Comparison of ENCODE assay signal across 8 cellular contexts in the genomic region with DNA sequence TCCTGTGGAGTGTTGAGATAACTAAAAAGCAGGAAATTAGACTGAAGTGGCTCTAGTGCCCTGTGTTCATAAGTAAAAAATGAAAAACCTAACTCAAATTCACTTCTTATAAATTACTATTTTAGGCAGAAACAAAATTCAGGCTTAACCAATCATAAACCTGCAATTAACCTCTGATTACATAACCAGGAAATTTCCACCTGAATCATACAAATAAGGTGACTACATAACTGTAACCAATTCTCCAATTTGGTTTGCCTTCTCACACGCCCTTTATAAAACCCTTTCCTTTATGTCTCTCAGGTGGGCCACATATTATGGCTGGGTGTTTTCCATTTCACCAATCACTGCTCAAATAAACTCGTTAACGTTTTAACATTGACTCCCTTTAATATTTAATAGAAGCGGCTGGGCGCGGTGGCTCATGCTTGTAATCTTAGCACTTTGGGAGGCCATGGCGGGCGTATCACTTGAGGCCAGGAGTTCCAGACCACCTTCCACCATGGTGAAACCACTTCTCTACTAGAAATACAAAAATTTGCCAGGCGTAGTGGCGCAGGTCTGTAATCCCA. TPM values are rescaled to one million over a fixed set of nuclear protein-coding genes. Genes with fewer than 3 reads are reported as not detected.
DNase-seq lines count a peak whose midpoint lies in the region; ATAC-seq and TF ChIP-seq lines count a peak whose summit lies in the region.

No MANE protein-coding gene starts in this region.

- peak overlapping the region; percentile 79 for H3K9ac ChIP-seq in OCI-LY1 (ENCODE audit: low read length)

- H3K9me3 ChIP-seq in OCI-LY1 (ENCODE audit: low read length): no peaks in the 10 kb centered on the region
- H3K9me3 ChIP-seq in effector memory CD4-positive, alpha-beta T cell (ENCODE audit: control insufficient read depth, low read length): no peaks in the 10 kb centered on the region
- H3K9me3 ChIP-seq in naive thymus-derived CD4-positive, alpha-beta T cell (ENCODE audit: control insufficient read depth in 2 of 3, low read length in 3 of 3): no peaks in the 10 kb centered on the region

- DNase-seq in effector memory CD4-positive, alpha-beta T cell: no peak
- peak in 2 of 9 donors; percentile 15 to 23 for DNase-seq in naive thymus-derived CD4-positive, alpha-beta T cell
- DNase-seq in germinal center (ENCODE audit: low spot score): no peak

- H3K9me2 ChIP-seq in OCI-LY1 (ENCODE audit: low read depth, low read length): no peaks in the 10 kb centered on the region

- H3K4me2 ChIP-seq in OCI-LY1 (ENCODE audit: low read length): peak overlapping the region; percentile 73

- H3K4me1 ChIP-seq in OCI-LY1 (ENCODE audit: insufficient read depth, low read length, severe bottlenecking): peaks cover 10% of the 10 kb centered on the region
- H3K4me1 ChIP-seq in effector memory CD4-positive, alpha-beta T cell (ENCODE audit: control insufficient read depth, insufficient read depth, low read length, poor library complexity, severe bottlenecking): no peaks in the 10 kb centered on the region
- H3K4me1 ChIP-seq in naive thymus-derived CD4-positive, alpha-beta T cell (ENCODE audit: control insufficient read depth in 2 of 2, insufficient read depth in 2 of 2, low read length in 2 of 2): peaks cover 0 to 7% of the 10 kb centered on the region in 2 donors

- intact Hi-C loops in naive thymus-derived CD4-positive, alpha-beta T cell (cut with micrococcal nuclease): loop anchor here (5.0 to 10.0 kb wide), 4 partner anchors 414 to 1768 kb away; partner anchors contain the start of genes ZNF675 (in 2 of the 2), ZNF429 (in 1 of the 2) and ZNF726 (in 1 of the 2)

- peaks cover 38% of the 10 kb centered on the region for H3K36me3 ChIP-seq in OCI-LY1 (ENCODE audit: insufficient read depth, low read length)
- peaks cover 7% of the 10 kb centered on the region for H3K36me3 ChIP-seq in effector memory CD4-positive, alpha-beta T cell (ENCODE audit: control insufficient read depth, insufficient read depth, low read length)
- H3K36me3 ChIP-seq in naive thymus-derived CD4-positive, alpha-beta T cell (ENCODE audit: control insufficient read depth in 2 of 3, insufficient read depth in 3 of 3, low read length in 3 of 3): peaks cover 0 to 17% (median 0%) of the 10 kb centered on the region in 3 experiments

- H3K79me2 ChIP-seq in OCI-LY1 (ENCODE audit: insufficient read depth, low read length): peaks cover 7% of the 10 kb centered on the region; the same call in 1 of the 2 replicates

- H3F3A ChIP-seq in OCI-LY1 (ENCODE audit: insufficient read depth, low read length): no peaks in the 10 kb centered on the region

- POLR2A ChIA-PET in naive thymus-derived CD4-positive, alpha-beta T cell (lab: Charles Lee): interaction anchor here (0.6 to 3.6 kb wide), 16 partner anchors 10 to 1768 kb away, joined by 3 to 40 read pairs (median 3); partner anchors contain the start of genes ZNF257, ZNF429, ZNF43 and ZNF675

- ATAC-seq in GM19395 (IDR thresholded peaks at IDR 0.05; ENCODE audit: unreplicated experiment) (peak; percentile 4), HG02798 (IDR thresholded peaks at IDR 0.05; ENCODE audit: poor library complexity, unreplicated experiment) (no peak), GM19035 (IDR thresholded peaks at IDR 0.05; ENCODE audit: unreplicated experiment) (no peak), GM19324 (IDR thresholded peaks at IDR 0.05; ENCODE audit: low FRiP score, unreplicated experiment) (no peak)
- ATAC-seq in naive thymus-derived CD4-positive, alpha-beta T cell: no peak

- H4K20me1 ChIP-seq in OCI-LY1 (ENCODE audit: insufficient read depth, low read length): no peaks in the 10 kb centered on the region

- no peaks in the 10 kb centered on the region for H3K27me3 ChIP-seq in OCI-LY1 (ENCODE audit: insufficient read depth, low read length)
- H3K27me3 ChIP-seq in effector memory CD4-positive, alpha-beta T cell (replicated peaks; ENCODE audit: control insufficient read depth, insufficient read depth, low read length, poor library complexity, severe bottlenecking): no peaks in the 10 kb centered on the region
- H3K27me3 ChIP-seq in naive thymus-derived CD4-positive, alpha-beta T cell (ENCODE audit: control insufficient read depth in 2 of 2, insufficient read depth in 2 of 2, low read length in 2 of 2): no peaks in the 10 kb centered on the region

- H3K36me3 Mint-ChIP-seq in naive thymus-derived CD4-positive, alpha-beta T cell: peaks cover 3 to 39% (median 19%) of the 10 kb centered on the region in 5 donors

- peak overlapping the region; percentile 80 to 97 (median 95) for H3K27ac Mint-ChIP-seq in naive thymus-derived CD4-positive, alpha-beta T cell

- CTCF ChIA-PET in naive thymus-derived CD4-positive, alpha-beta T cell (lab: Charles Lee): interaction anchor here (1.4 to 1.7 kb wide), 3 partner anchors 10 to 121 kb away, joined by 4 to 8 read pairs (median 5); partner anchors contain the start of gene ZNF724

- no peak overlapping the region for H2AFZ ChIP-seq in OCI-LY1 (ENCODE audit: low read length)

- peak overlapping the region; percentile 90 for H3K4me3 ChIP-seq in OCI-LY1 (ENCODE audit: low read depth, low read length, poor library complexity, severe bottlenecking)
- peak overlapping the region; percentile 99 for H3K4me3 ChIP-seq in effector memory CD4-positive, alpha-beta T cell (ENCODE audit: insufficient read depth, low read depth, low read length, poor library complexity, severe bottlenecking)
- peak overlapping the region; percentile 94 for H3K4me3 ChIP-seq in naive thymus-derived CD4-positive, alpha-beta T cell (ENCODE audit: low read length)

- peak overlapping the region; percentile 94 to 99 (median 98) for H3K4me3 Mint-ChIP-seq in naive thymus-derived CD4-positive, alpha-beta T cell

- H3K9me3 Mint-ChIP-seq in naive thymus-derived CD4-positive, alpha-beta T cell: peaks cover 0 to 7% (median 0%) of the 10 kb centered on the region in 11 donors

- no peaks in the 10 kb centered on the region for H3K27me3 Mint-ChIP-seq in naive thymus-derived CD4-positive, alpha-beta T cell

- H3K27ac ChIP-seq in OCI-LY1 (ENCODE audit: low read depth, low read length, poor library complexity, severe bottlenecking): peak overlapping the region; percentile 49
- peak overlapping the region; percentile 90 for H3K27ac ChIP-seq in effector memory CD4-positive, alpha-beta T cell (ENCODE audit: insufficient read depth, low read length, poor library complexity, severe bottlenecking)
- peak overlapping the region; percentile 95 for H3K27ac ChIP-seq in naive thymus-derived CD4-positive, alpha-beta T cell (ENCODE audit: low read depth, low read length)

- no peak for TF ChIP-seq CTCF in OCI-LY1 (IDR thresholded peaks at IDR 0.05; ENCODE audit: low read length)

- peaks cover 15 to 49% (median 30%) of the 10 kb centered on the region in 7 donors for H3K4me1 Mint-ChIP-seq in naive thymus-derived CD4-positive, alpha-beta T cell

RNA-seq across cellular contexts. Expression of gene ZNF724, which starts 22.9 kb away (rescaled TPM):
- 10 to 100 TPM in 1 of 5 experiments, 1 to 10 TPM in 4; 2.9 to 11.3 (median 6.8) TPM for total RNA-seq in naive thymus-derived CD4-positive, alpha-beta T cell
- 1 to 10 TPM; 3.0 to 4.3 TPM for polyA plus RNA-seq in naive thymus-derived CD4-positive, alpha-beta T cell
